Comparison of ENCODE assay signal across 1 cellular context in the genomic region with DNA sequence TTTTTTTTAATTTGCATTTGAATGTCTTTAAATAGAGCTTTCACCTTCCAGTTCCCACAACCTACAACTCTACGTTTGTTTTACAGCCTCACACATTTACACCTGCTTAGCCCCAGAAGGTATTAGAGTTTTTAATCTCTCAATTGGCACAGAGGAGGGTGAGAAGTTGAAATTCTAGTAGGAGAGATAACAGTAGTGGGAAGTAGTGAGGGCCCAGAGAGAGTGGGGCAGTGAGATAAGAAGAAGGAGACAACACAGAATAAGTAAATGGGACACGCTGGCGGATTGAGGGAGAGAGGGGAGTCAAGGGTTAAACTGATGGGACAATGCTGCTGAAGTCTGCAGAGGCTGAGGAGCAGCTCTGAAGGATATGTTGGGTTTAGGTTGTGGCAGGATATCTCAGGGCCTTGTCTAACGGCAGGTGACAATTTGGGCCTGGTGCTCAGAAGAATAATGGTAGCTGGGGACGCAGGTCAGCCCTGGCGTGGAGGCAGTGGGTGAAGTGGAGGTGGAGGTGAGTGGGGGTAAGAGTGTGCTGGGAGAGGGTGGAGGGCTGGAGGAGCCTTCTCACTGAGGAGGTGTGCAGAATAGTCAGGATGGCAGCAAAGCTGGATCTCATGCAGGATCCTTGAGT.
TF ChIP-seq lines count a peak whose summit lies in the region.

No MANE protein-coding gene starts in this region.

TF ChIP-seq in K562, 482 proteins besides CTCF, POLR2A, EP300 and RAD21 (continued from another document and continues in another):
- TF ChIP-seq, protein P1, sequence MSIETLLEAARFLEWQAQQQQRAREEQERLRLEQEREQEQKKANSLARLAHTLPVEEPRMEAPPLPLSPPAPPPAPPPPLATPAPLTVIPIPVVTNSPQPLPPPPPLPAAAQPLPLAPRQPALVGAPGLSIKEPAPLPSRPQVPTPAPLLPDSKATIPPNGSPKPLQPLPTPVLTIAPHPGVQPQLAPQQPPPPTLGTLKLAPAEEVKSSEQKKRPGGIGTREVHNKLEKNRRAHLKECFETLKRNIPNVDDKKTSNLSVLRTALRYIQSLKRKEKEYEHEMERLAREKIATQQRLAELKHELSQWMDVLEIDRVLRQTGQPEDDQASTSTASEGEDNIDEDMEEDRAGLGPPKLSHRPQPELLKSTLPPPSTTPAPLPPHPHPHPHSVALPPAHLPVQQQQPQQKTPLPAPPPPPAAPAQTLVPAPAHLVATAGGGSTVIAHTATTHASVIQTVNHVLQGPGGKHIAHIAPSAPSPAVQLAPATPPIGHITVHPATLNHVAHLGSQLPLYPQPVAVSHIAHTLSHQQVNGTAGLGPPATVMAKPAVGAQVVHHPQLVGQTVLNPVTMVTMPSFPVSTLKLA (conservative IDR thresholded peaks at IDR 0.05) = peak in 1 of 2 experiments; percentile 53; a peak in 2 of 4 replicates
- TF ChIP-seq ZNF561 (CRISPR knock-in tag; conservative IDR thresholded peaks at IDR 0.05) (no peak), FOXM1 (IDR thresholded peaks at IDR 0.05; ENCODE audit: low read depth) (peak; percentile 74), FOXM1 (CRISPR knock-in tag; IDR thresholded peaks at IDR 0.05; ENCODE audit: low read depth) (no peak), ZNF780A (CRISPR knock-in tag; IDR thresholded peaks at IDR 0.05) (no peak), DMBX1 (CRISPR knock-in tag; IDR thresholded peaks at IDR 0.05; ENCODE audit: borderline replicate concordance) (no peak), MCM2 (IDR thresholded peaks at IDR 0.05; ENCODE audit: low read depth) (no peak), NFIC (IDR thresholded peaks at IDR 0.05) (peak; percentile 77), PCBP2 (IDR thresholded peaks at IDR 0.05; ENCODE audit: low read depth, low read length, poor library complexity, severe bottlenecking) (no peak), ATF1 (CRISPR knock-in tag; IDR thresholded peaks at IDR 0.05) (no peak), ATF1 (tag; IDR thresholded peaks at IDR 0.05) (no peak), POLR2AphosphoS2 (IDR thresholded peaks at IDR 0.05; ENCODE audit: low read length) (no peak), GTF2A2 (tag; IDR thresholded peaks at IDR 0.05) (no peak), SETDB1 (IDR thresholded peaks at IDR 0.05; ENCODE audit: low read length) (no peak), MYC (IDR thresholded peaks at IDR 0.05; ENCODE audit: low read depth, low read length) (no peak), MYC (CRISPR knock-in tag; IDR thresholded peaks at IDR 0.05; ENCODE audit: borderline replicate concordance, low read depth) (no peak), ZNF263 (CRISPR knock-in tag; IDR thresholded peaks at IDR 0.05; ENCODE audit: borderline replicate concordance) (no peak), TCF3 (CRISPR knock-in tag; IDR thresholded peaks at IDR 0.05) (peak; percentile 90), GTF2F1 (IDR thresholded peaks at IDR 0.05; ENCODE audit: low read depth, low read length) (no peak), SMARCA4 (IDR thresholded peaks at IDR 0.05) (peak; percentile 91), ZNF57 (CRISPR knock-in tag; IDR thresholded peaks at IDR 0.05) (no peak), ZNF184 (CRISPR knock-in tag; IDR thresholded peaks at IDR 0.05) (no peak), SNRNP70 (optimal IDR thresholded peaks at IDR 0.05; ENCODE audit: low read depth, low read length) (no peak), SAFB2 (IDR thresholded peaks at IDR 0.05; ENCODE audit: borderline replicate concordance, low read depth, low read length, severe bottlenecking) (no peak), NEUROD1 (IDR thresholded peaks at IDR 0.05; ENCODE audit: borderline replicate concordance, low read depth, low read length, partially characterized antibody) (no peak), FOSL1 (tag; conservative IDR thresholded peaks at IDR 0.05) (no peak), CSDE1 (IDR thresholded peaks at IDR 0.05) (no peak), ZBTB8A (IDR thresholded peaks at IDR 0.05; ENCODE audit: partially characterized antibody) (no peak), GTF2E2 (tag; IDR thresholded peaks at IDR 0.05) (no peak), ZNF165 (CRISPR knock-in tag; IDR thresholded peaks at IDR 0.05; ENCODE audit: borderline replicate concordance) (no peak), HMGN3 (IDR thresholded peaks at IDR 0.05; ENCODE audit: borderline replicate concordance, extremely low read depth, insufficient read length, low read depth, low read length) (no peak), ZNF766 (CRISPR knock-in tag; conservative IDR thresholded peaks at IDR 0.05) (no peak), NFATC3 (IDR thresholded peaks at IDR 0.05) (no peak), LEF1 (IDR thresholded peaks at IDR 0.05) (peak; percentile 56; the same call in 1 of the 2 replicates), NR2C2 (CRISPR knock-in tag; IDR thresholded peaks at IDR 0.05) (no peak), NR2C2 (tag; IDR thresholded peaks at IDR 0.05) (no peak), ARNT (IDR thresholded peaks at IDR 0.05) (peak in 1 of 2 experiments; percentile 45; a peak in 1 of 4 replicates), BMI1 (IDR thresholded peaks at IDR 0.05; ENCODE audit: low read length) (no peak), HDAC2 (IDR thresholded peaks at IDR 0.05) (peak; percentile 69), FOXK1 (CRISPR knock-in tag; IDR thresholded peaks at IDR 0.05; ENCODE audit: borderline replicate concordance) (no peak)
- TF ChIP-seq, protein P2, sequence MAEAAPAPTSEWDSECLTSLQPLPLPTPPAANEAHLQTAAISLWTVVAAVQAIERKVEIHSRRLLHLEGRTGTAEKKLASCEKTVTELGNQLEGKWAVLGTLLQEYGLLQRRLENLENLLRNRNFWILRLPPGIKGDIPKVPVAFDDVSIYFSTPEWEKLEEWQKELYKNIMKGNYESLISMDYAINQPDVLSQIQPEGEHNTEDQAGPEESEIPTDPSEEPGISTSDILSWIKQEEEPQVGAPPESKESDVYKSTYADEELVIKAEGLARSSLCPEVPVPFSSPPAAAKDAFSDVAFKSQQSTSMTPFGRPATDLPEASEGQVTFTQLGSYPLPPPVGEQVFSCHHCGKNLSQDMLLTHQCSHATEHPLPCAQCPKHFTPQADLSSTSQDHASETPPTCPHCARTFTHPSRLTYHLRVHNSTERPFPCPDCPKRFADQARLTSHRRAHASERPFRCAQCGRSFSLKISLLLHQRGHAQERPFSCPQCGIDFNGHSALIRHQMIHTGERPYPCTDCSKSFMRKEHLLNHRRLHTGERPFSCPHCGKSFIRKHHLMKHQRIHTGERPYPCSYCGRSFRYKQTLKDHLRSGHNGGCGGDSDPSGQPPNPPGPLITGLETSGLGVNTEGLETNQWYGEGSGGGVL (CRISPR knock-in tag; IDR thresholded peaks at IDR 0.05) = no peak
- TF ChIP-seq, protein P3, sequence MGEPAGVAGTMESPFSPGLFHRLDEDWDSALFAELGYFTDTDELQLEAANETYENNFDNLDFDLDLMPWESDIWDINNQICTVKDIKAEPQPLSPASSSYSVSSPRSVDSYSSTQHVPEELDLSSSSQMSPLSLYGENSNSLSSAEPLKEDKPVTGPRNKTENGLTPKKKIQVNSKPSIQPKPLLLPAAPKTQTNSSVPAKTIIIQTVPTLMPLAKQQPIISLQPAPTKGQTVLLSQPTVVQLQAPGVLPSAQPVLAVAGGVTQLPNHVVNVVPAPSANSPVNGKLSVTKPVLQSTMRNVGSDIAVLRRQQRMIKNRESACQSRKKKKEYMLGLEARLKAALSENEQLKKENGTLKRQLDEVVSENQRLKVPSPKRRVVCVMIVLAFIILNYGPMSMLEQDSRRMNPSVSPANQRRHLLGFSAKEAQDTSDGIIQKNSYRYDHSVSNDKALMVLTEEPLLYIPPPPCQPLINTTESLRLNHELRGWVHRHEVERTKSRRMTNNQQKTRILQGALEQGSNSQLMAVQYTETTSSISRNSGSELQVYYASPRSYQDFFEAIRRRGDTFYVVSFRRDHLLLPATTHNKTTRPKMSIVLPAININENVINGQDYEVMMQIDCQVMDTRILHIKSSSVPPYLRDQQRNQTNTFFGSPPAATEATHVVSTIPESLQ (CRISPR knock-in tag; IDR thresholded peaks at IDR 0.05) = no peak
- TF ChIP-seq, protein P4, sequence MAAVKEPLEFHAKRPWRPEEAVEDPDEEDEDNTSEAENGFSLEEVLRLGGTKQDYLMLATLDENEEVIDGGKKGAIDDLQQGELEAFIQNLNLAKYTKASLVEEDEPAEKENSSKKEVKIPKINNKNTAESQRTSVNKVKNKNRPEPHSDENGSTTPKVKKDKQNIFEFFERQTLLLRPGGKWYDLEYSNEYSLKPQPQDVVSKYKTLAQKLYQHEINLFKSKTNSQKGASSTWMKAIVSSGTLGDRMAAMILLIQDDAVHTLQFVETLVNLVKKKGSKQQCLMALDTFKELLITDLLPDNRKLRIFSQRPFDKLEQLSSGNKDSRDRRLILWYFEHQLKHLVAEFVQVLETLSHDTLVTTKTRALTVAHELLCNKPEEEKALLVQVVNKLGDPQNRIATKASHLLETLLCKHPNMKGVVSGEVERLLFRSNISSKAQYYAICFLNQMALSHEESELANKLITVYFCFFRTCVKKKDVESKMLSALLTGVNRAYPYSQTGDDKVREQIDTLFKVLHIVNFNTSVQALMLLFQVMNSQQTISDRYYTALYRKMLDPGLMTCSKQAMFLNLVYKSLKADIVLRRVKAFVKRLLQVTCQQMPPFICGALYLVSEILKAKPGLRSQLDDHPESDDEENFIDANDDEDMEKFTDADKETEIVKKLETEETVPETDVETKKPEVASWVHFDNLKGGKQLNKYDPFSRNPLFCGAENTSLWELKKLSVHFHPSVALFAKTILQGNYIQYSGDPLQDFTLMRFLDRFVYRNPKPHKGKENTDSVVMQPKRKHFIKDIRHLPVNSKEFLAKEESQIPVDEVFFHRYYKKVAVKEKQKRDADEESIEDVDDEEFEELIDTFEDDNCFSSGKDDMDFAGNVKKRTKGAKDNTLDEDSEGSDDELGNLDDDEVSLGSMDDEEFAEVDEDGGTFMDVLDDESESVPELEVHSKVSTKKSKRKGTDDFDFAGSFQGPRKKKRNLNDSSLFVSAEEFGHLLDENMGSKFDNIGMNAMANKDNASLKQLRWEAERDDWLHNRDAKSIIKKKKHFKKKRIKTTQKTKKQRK (IDR thresholded peaks at IDR 0.05; ENCODE audit: borderline replicate concordance, low read depth, low read length) = no peak
- TF ChIP-seq, protein P5, sequence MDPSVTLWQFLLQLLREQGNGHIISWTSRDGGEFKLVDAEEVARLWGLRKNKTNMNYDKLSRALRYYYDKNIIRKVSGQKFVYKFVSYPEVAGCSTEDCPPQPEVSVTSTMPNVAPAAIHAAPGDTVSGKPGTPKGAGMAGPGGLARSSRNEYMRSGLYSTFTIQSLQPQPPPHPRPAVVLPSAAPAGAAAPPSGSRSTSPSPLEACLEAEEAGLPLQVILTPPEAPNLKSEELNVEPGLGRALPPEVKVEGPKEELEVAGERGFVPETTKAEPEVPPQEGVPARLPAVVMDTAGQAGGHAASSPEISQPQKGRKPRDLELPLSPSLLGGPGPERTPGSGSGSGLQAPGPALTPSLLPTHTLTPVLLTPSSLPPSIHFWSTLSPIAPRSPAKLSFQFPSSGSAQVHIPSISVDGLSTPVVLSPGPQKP (CRISPR knock-in tag; IDR thresholded peaks at IDR 0.05) = no peak
- TF ChIP-seq, protein P6, sequence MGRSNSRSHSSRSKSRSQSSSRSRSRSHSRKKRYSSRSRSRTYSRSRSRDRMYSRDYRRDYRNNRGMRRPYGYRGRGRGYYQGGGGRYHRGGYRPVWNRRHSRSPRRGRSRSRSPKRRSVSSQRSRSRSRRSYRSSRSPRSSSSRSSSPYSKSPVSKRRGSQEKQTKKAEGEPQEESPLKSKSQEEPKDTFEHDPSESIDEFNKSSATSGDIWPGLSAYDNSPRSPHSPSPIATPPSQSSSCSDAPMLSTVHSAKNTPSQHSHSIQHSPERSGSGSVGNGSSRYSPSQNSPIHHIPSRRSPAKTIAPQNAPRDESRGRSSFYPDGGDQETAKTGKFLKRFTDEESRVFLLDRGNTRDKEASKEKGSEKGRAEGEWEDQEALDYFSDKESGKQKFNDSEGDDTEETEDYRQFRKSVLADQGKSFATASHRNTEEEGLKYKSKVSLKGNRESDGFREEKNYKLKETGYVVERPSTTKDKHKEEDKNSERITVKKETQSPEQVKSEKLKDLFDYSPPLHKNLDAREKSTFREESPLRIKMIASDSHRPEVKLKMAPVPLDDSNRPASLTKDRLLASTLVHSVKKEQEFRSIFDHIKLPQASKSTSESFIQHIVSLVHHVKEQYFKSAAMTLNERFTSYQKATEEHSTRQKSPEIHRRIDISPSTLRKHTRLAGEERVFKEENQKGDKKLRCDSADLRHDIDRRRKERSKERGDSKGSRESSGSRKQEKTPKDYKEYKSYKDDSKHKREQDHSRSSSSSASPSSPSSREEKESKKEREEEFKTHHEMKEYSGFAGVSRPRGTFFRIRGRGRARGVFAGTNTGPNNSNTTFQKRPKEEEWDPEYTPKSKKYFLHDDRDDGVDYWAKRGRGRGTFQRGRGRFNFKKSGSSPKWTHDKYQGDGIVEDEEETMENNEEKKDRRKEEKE (IDR thresholded peaks at IDR 0.05; ENCODE audit: borderline replicate concordance in 1 of 2, control insufficient read depth in 1 of 2, low read depth in 2 of 2, low read length in 1 of 2) = no peak
- TF ChIP-seq, protein P7, sequence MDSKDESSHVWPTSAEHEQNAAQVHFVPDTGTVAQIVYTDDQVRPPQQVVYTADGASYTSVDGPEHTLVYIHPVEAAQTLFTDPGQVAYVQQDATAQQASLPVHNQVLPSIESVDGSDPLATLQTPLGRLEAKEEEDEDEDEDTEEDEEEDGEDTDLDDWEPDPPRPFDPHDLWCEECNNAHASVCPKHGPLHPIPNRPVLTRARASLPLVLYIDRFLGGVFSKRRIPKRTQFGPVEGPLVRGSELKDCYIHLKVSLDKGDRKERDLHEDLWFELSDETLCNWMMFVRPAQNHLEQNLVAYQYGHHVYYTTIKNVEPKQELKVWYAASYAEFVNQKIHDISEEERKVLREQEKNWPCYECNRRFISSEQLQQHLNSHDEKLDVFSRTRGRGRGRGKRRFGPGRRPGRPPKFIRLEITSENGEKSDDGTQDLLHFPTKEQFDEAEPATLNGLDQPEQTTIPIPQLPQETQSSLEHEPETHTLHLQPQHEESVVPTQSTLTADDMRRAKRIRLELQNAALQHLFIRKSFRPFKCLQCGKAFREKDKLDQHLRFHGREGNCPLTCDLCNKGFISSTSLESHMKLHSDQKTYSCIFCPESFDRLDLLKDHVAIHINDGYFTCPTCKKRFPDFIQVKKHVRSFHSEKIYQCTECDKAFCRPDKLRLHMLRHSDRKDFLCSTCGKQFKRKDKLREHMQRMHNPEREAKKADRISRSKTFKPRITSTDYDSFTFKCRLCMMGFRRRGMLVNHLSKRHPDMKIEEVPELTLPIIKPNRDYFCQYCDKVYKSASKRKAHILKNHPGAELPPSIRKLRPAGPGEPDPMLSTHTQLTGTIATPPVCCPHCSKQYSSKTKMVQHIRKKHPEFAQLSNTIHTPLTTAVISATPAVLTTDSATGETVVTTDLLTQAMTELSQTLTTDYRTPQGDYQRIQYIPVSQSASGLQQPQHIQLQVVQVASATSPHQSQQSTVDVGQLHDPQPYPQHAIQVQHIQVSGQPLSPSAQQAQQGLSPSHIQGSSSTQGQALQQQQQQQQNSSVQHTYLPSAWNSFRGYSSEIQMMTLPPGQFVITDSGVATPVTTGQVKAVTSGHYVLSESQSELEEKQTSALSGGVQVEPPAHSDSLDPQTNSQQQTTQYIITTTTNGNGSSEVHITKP (IDR thresholded peaks at IDR 0.05; ENCODE audit: partially characterized antibody) = no peak
- TF ChIP-seq, protein P8, sequence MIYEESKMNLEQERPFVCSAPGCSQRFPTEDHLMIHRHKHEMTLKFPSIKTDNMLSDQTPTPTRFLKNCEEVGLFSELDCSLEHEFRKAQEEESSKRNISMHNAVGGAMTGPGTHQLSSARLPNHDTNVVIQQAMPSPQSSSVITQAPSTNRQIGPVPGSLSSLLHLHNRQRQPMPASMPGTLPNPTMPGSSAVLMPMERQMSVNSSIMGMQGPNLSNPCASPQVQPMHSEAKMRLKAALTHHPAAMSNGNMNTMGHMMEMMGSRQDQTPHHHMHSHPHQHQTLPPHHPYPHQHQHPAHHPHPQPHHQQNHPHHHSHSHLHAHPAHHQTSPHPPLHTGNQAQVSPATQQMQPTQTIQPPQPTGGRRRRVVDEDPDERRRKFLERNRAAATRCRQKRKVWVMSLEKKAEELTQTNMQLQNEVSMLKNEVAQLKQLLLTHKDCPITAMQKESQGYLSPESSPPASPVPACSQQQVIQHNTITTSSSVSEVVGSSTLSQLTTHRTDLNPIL (CRISPR knock-in tag; IDR thresholded peaks at IDR 0.05) = no peak
